ENCODE assay signal across 7 cellular contexts in the genomic region with DNA sequence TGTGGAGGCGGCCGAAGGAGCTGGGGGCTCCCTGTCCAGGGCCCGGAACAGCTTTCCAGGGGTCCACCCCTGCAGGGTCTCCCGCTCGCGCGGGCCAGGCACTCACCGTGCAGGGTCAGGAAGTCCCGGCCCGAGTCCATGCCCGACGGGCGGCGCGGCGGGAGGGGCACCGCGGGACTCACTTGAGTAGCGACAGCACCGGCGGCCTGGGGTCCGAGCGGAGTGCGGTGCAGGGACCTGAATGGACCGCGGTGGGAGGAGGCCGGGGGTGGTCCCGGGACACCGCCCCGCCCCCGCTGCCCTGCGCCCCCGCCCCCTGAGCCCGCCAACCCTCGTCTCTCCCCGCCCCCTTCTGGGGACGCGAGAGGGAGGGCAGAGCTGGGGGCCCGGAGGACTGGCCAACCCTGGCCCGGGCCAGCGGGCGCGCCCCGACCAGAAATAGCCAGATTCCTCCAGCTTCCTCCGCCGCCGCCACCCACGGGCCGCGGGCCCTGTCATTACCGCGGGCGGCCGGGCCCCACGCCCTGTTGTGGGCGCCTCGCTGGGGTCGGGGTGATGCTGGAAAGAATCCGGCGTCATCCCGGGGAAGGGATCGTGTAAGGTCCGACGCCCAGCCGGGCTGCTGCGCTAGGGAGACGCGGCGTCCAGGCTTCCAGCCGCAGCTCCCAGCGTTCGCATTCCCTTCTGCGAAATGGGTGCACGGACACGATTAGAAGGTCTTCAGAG. TPM values are rescaled to one million over a fixed set of nuclear protein-coding genes. Genes with fewer than 3 reads are reported as not detected.
DNase-seq lines count a peak whose midpoint lies in the region; ATAC-seq and TF ChIP-seq lines count a peak whose summit lies in the region.

A gene (minus strand): TSS at position 243 of the 726 bp plus-strand sequence. CDS start 103 bp downstream, at position 140.

- H3K27me3 ChIP-seq in HUES6 (ENCODE audit: control insufficient read depth, insufficient read depth, low read length) (peaks cover 70% of the 10 kb centered on the region), mesendoderm (ENCODE audit: insufficient read depth, low read length, poor library complexity) (peaks cover 8% of the 10 kb centered on the region)

- H4K5ac ChIP-seq in mesendoderm (ENCODE audit: low read length): no peak within 1 kb of the TSS

- H3K4ac ChIP-seq in mesendoderm (ENCODE audit: low read depth, low read length): no peak within 1 kb of the TSS

- no peaks in the 10 kb centered on the region for H3K79me1 ChIP-seq in mesendoderm (ENCODE audit: low read length)

- H3K9me3 ChIP-seq in HUES6 (ENCODE audit: control insufficient read depth, insufficient read depth, low read depth, low read length): no peaks in the 10 kb centered on the region

- H3K4me3 Mint-ChIP-seq in activated CD8-positive, alpha-beta T cell treated with anti-CD3 and anti-CD28 coated beads for 36 hours: peak within 1 kb of the TSS; percentile 14

- H3K36me3 ChIP-seq in HUES6 (ENCODE audit: control insufficient read depth, insufficient read depth, low read length) (no peaks in the 10 kb centered on the region), mesendoderm (ENCODE audit: control insufficient read depth, insufficient read depth, low read length) (no peaks in the 10 kb centered on the region)

- no peak for TF ChIP-seq CTCF in activated CD8-positive, alpha-beta T cell treated with anti-CD3 and anti-CD28 coated beads for 36 hours (IDR thresholded peaks at IDR 0.05)
- TF ChIP-seq CTCF in epithelial cell of proximal tubule (conservative IDR thresholded peaks at IDR 0.05; ENCODE audit: low read depth, low read length): no peak

- peak within 1 kb of the TSS; percentile 63 for H3K9ac ChIP-seq in HUES6 (ENCODE audit: low read length)
- H3K9ac ChIP-seq in mesendoderm (ENCODE audit: low read length): peak within 1 kb of the TSS; percentile 69

- H3K56ac ChIP-seq in mesendoderm (ENCODE audit: low read length): peak within 1 kb of the TSS; percentile 82

- WGBS in mesendoderm (ENCODE audit: extremely low coverage, insufficient coverage, low lambda C conversion rate): no CpG with 5 or more reads among the region's 75 CpGs

- H2BK15ac ChIP-seq in mesendoderm (replicated peaks; ENCODE audit: low read depth): no peak within 1 kb of the TSS

- no peaks in the 10 kb centered on the region for H3K36me3 Mint-ChIP-seq in activated CD8-positive, alpha-beta T cell treated with anti-CD3 and anti-CD28 coated beads for 36 hours (ENCODE audit: low read depth)

- intact Hi-C loops in activated CD8-positive, alpha-beta T cell treated with anti-CD3 and anti-CD28 coated beads for 36 hours (cut with micrococcal nuclease): no loop called here

- peaks cover 22% of the 10 kb centered on the region for H3K4me1 ChIP-seq in HUES6 (ENCODE audit: control insufficient read depth, insufficient read depth, low read length)
- peaks cover 3% of the 10 kb centered on the region for H3K4me1 ChIP-seq in mesendoderm (ENCODE audit: control insufficient read depth, low read depth, low read length)

- no peak within 1 kb of the TSS for H3K23ac ChIP-seq in mesendoderm (ENCODE audit: low read length)

- H3K79me2 ChIP-seq in mesendoderm (ENCODE audit: control insufficient read depth, insufficient read depth, low read length): no peaks in the 10 kb centered on the region

- H3K4me1 Mint-ChIP-seq in activated CD8-positive, alpha-beta T cell treated with anti-CD3 and anti-CD28 coated beads for 36 hours (ENCODE audit: low read depth): peaks cover 24% of the 10 kb centered on the region

- POLR2A ChIA-PET in activated CD8-positive, alpha-beta T cell treated with anti-CD3 and anti-CD28 coated beads for 36 hours (lab: Charles Lee): interaction anchor here (1.0 kb wide), 2 partner anchors 28 to 32 kb away, joined by 3 read pairs; no protein-coding TSS in a partner anchor

- no peak within 1 kb of the TSS for H2AK5ac ChIP-seq in mesendoderm (ENCODE audit: low read length)

- no peak within 1 kb of the TSS for H3K27ac Mint-ChIP-seq in activated CD8-positive, alpha-beta T cell treated with anti-CD3 and anti-CD28 coated beads for 36 hours

- peak within 1 kb of the TSS; percentile 84 for H3K4me2 ChIP-seq in mesendoderm (ENCODE audit: low read length)

- H2BK120ac ChIP-seq in mesendoderm (ENCODE audit: low read depth, low read length): no peak within 1 kb of the TSS

- no peaks in the 10 kb centered on the region for H3K9me3 Mint-ChIP-seq in activated CD8-positive, alpha-beta T cell treated with anti-CD3 and anti-CD28 coated beads for 36 hours

- no peak within 1 kb of the TSS for H2BK5ac ChIP-seq in mesendoderm (ENCODE audit: low read length)

- peak; percentile 45 for DNase-seq in activated CD8-positive, alpha-beta T cell treated with anti-CD3 and anti-CD28 coated beads for 36 hours
- DNase-seq in epithelial cell of proximal tubule (ENCODE audit: low read depth) (no peak), mesendoderm (peak; percentile 75), substantia nigra (lab: John Stamatoyannopoulos, UW) (peak in 40 of 49 donors; percentile 21 to 87 (median 54))
- no peak for DNase-seq in stimulated activated CD8-positive, alpha-beta memory T cell treated with anti-CD3 and anti-CD28 coated beads, Interleukin-4, amount 100 ng/mL, for 48 hours

- no peak within 1 kb of the TSS for H4K8ac ChIP-seq in mesendoderm (ENCODE audit: low read depth, low read length)

- peak within 1 kb of the TSS; percentile 20 for H3K18ac ChIP-seq in mesendoderm (ENCODE audit: low read length)

- CTCF ChIA-PET in activated CD8-positive, alpha-beta T cell treated with anti-CD3 and anti-CD28 coated beads for 36 hours (lab: Charles Lee): interaction anchor here (1.0 kb wide), 1 partner anchor 174 kb away, joined by 4 read pairs; no protein-coding TSS in a partner anchor

- ATAC-seq in activated CD8-positive, alpha-beta T cell treated with anti-CD3 and anti-CD28 coated beads for 36 hours: no peak
- no peak for ATAC-seq in HG03135 (IDR thresholded peaks at IDR 0.05; ENCODE audit: unreplicated experiment)

- H3K27ac ChIP-seq in HUES6 (ENCODE audit: low read depth, low read length) (no peak within 1 kb of the TSS), mesendoderm (ENCODE audit: low read depth, low read length) (no peak within 1 kb of the TSS), substantia nigra (ENCODE audit: low read depth, low read length, poor library complexity, severe bottlenecking) (peak within 1 kb of the TSS; percentile 55)

- H3K4me3 ChIP-seq in HUES6 (ENCODE audit: low read depth, low read length): peak within 1 kb of the TSS; percentile 77
- peak within 1 kb of the TSS; percentile 55 for H3K4me3 ChIP-seq in epithelial cell of proximal tubule (ENCODE audit: low read depth, low read length)
- peak within 1 kb of the TSS; percentile 62 for H3K4me3 ChIP-seq in mesendoderm (ENCODE audit: low read length)

- H3K27me3 Mint-ChIP-seq in activated CD8-positive, alpha-beta T cell treated with anti-CD3 and anti-CD28 coated beads for 36 hours: peaks cover 18% of the 10 kb centered on the region

RNA-seq across cellular contexts. Expression of the gene that starts here (rescaled TPM):
- total RNA-seq in activated CD8-positive, alpha-beta T cell treated with anti-CD3 and anti-CD28 coated beads for 36 hours: 1 to 10 TPM; 6.2 to 8.2 TPM
- 9.7 and 11.2 TPM in 2 replicates for total RNA-seq in epithelial cell of proximal tubule
- 6.8 TPM for polyA plus RNA-seq in mesendoderm (2013, experiment 1 of 2)
- 6.6 TPM for polyA plus RNA-seq in mesendoderm (2013, experiment 2 of 2)

Comparison
In these comparisons a context has a peak if more than half of its experiments do, and no peak if none do; other contexts are left out.
1. DNase-seq: peak in activated CD8-positive, alpha-beta T cell treated with anti-CD3 and anti-CD28 coated beads for 36 hours (single experiment), mesendoderm (single experiment) and substantia nigra (40 of 49); none in epithelial cell of proximal tubule (single experiment) and stimulated activated CD8-positive, alpha-beta memory T cell treated with anti-CD3 and anti-CD28 coated beads, Interleukin-4, amount 100 ng/mL, for 48 hours (single experiment).
2. Peak in every context shown above with its lines, with median percentiles within 50 percentile points of each other: H3K4me3 ChIP-seq.